Comparison of ENCODE assay signal across 10 cellular contexts in the genomic region with DNA sequence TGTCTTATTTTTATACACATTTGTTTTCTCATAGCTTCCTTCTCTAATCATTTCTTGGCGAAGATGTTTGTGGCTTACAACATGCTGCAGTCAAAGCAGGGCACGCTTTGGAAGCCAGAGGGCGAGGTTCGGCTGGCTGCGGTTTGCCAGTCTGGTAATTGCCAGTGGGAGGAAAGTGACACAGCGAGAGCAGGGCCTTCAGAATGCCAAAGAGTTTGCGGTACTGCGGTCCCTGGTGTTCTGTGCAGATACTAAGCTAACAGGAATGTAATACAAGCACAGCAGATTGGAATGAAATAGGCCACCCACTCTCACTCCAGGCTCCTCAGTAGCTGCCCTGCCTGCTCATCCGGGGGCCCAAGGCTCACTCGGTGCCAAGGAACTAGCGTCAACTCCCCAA. TPM values are rescaled to one million over a fixed set of nuclear protein-coding genes. Genes with fewer than 3 reads are reported as not detected.
DNase-seq lines count a peak whose midpoint lies in the region; TF ChIP-seq lines count a peak whose summit lies in the region.
"Had no signal": no experiment of that assay in that cellular context is flagged by ENCODE, and none has a peak within 500 bp of the region (broad histone marks: within the 10 kb centered on the region; RNA-seq: fewer than 3 reads in every experiment).

No MANE protein-coding gene starts in this region.

- no peak for TF ChIP-seq POLR2A in vagina (IDR thresholded peaks at IDR 0.05)

- H3K27ac ChIP-seq in mesodermal cell (ENCODE audit: low read depth, low read length, severe bottlenecking) (peak overlapping the region; percentile 68), vagina (no peak overlapping the region)
- H3K27ac ChIP-seq: HL-60 had no signal

- H3K4me1 ChIP-seq in mesodermal cell (ENCODE audit: control insufficient read depth, insufficient read depth, low read length, poor library complexity, severe bottlenecking): peaks cover 18% of the 10 kb centered on the region
- peaks cover 14% of the 10 kb centered on the region for H3K4me1 ChIP-seq in vagina

- WGBS in mesodermal cell (ENCODE audit: insufficient coverage in 2 of 2), 2 experiments: 84 to 85% methylated on average over 10 to 11 of the region's 11 CpGs

- no peaks in the 10 kb centered on the region for H3K27me3 ChIP-seq in vagina

- H3K4me3 ChIP-seq in mesodermal cell (ENCODE audit: extremely low read depth, insufficient read depth, low read length, poor library complexity, severe bottlenecking) (no peak overlapping the region), vagina (no peak overlapping the region)

- H3K9me3 ChIP-seq in mesodermal cell (ENCODE audit: control insufficient read depth, low read length): no peaks in the 10 kb centered on the region
- H3K9me3 ChIP-seq in vagina: no peaks in the 10 kb centered on the region

- intact Hi-C loops in vagina (cut with DNase I): no loop called here

- H3K36me3 ChIP-seq in mesodermal cell (ENCODE audit: control insufficient read depth, insufficient read depth, low read length) (no peaks in the 10 kb centered on the region), vagina (no peaks in the 10 kb centered on the region)

- peak in 1 of 3 experiments; percentile 13 for TF ChIP-seq CTCF in vagina (IDR thresholded peaks at IDR 0.05)

- DNase-seq in AG08396 (ENCODE audit: low spot score) (peak; percentile 87), MV-4-11 (lab: John Stamatoyannopoulos, UW) (peak; percentile 67), dedifferentiated amniotic fluid mesenchymal stem cell (ENCODE audit: extremely low spot score) (peak; percentile 98), mesenteric fat pad (ENCODE audit: low spot score) (no peak), NCI-H345 treated with DMSO at 0.1 percent for 48 hours (lab: John Stamatoyannopoulos, UW; ENCODE audit: unreplicated experiment) (no peak), SKM-1 (lab: John Stamatoyannopoulos, UW; ENCODE audit: unreplicated experiment) (no peak), vagina (ENCODE audit: extremely low spot score in 2 of 2) (no peak)
- DNase-seq: activated CD8-positive, alpha-beta T cell treated with anti-CD3 and anti-CD28 coated beads, Interleukin-2, amount 10 ng/mL, durations not matched to agents 7 days and 5 days had no signal

RNA-seq across cellular contexts. Expression of a gene that starts 58.7 kb away (rescaled TPM):
- 0.74 TPM for polyA plus RNA-seq in mesodermal cell (2013, experiment 1 of 2)
- polyA plus RNA-seq in mesodermal cell (2013, experiment 2 of 2): 0.86 TPM
- total RNA-seq in mesenteric fat pad (not detected), vagina (27.7 TPM)
- total RNA-seq: activated CD8-positive, alpha-beta T cell treated with anti-CD3 and anti-CD28 coated beads, Interleukin-2, amount 10 ng/mL, durations not matched to agents 7 days and 5 days had no signal

Comparison
In these comparisons a context has a peak if more than half of its experiments do, and no peak if none do; other contexts are left out.
1. DNase-seq: peak in AG08396 (single experiment), MV-4-11 (single experiment) and dedifferentiated amniotic fluid mesenchymal stem cell (single experiment); none in mesenteric fat pad (single experiment), NCI-H345 treated with DMSO at 0.1 percent for 48 hours (single experiment), SKM-1 (single experiment) and vagina (0 of 2).
2. RNA of a gene that starts 58.7 kb away (total RNA-seq): 27.7 TPM in vagina (single experiment); not detected in mesenteric fat pad (single experiment); every median in the first group is over 10 times any median in the second.